ENCODE assay signal across 14 cellular contexts in genomic region chr5:34563951-34564705, GRCh38.
DNase-seq lines count a peak whose midpoint lies in the region; ATAC-seq, FAIRE-seq and TF ChIP-seq lines count a peak whose summit lies in the region.
"Had no signal": no experiment of that assay in that cellular context is flagged by ENCODE, and none has a peak within 500 bp of the region (broad histone marks: within the 10 kb centered on the region; RNA-seq: fewer than 3 reads in every experiment).

No MANE protein-coding gene starts in this region.

- ATAC-seq in K562, result peak; percentile 48
- ATAC-seq in stimulated activated memory B cell treated with anti-CD40 and anti-IgM and Interleukin-4, amounts not matched to agents 10 μg/mL and 1 μg/mL and 100 μg/mL, for 72 hours, result peak; percentile 29
- ATAC-seq in GM21576 (IDR thresholded peaks at IDR 0.05; ENCODE audit: unreplicated experiment), result no peak
- ATAC-seq: activated CD4-positive, CD25-positive, alpha-beta regulatory T cell treated with anti-CD3 and anti-CD28 coated beads, Interleukin-2, amount 50 U/mL, for 24 hours had no signal

- H3K4me1 Mint-ChIP-seq in HFFc6 (ENCODE audit: low read depth), result peaks cover 38% of the 10 kb centered on the region
- no peaks in the 10 kb centered on the region for H3K4me1 Mint-ChIP-seq in stimulated activated memory B cell treated with anti-CD40 and anti-IgM and Interleukin-4, amounts not matched to agents 10 μg/mL and 1 μg/mL and 100 μg/mL, for 72 hours

- H3K4me2 ChIP-seq in K562 (ENCODE audit: insufficient read depth, low read length), result no peak overlapping the region

- no peaks in the 10 kb centered on the region for H3K9me1 ChIP-seq in K562 (ENCODE audit: control insufficient read depth, insufficient read depth, low read length)

- FAIRE-seq in K562 (lab: Jason Lieb, UNC), result no peak
- FAIRE-seq: GM12892 had no signal

- in situ Hi-C loops in K562 (cut with MboI), result no loop called here

- no peak overlapping the region for H3K4me3 Mint-ChIP-seq in HFFc6
- no peak overlapping the region for H3K4me3 Mint-ChIP-seq in stimulated activated memory B cell treated with anti-CD40 and anti-IgM and Interleukin-4, amounts not matched to agents 10 μg/mL and 1 μg/mL and 100 μg/mL, for 72 hours

- TF ChIP-seq CTCF in HFFc6 (IDR thresholded peaks at IDR 0.05), result no peak
- no peak for TF ChIP-seq CTCF in K562 (IDR thresholded peaks at IDR 0.05 in 2 of 3, conservative IDR thresholded peaks at IDR 0.05 in 1 of 3; ENCODE audit: insufficient read depth in 2 of 3, low read depth in 1 of 3, low read length in 3 of 3)
- TF ChIP-seq CTCF in dorsolateral prefrontal cortex (IDR thresholded peaks at IDR 0.05 in 54 of 56, conservative IDR thresholded peaks at IDR 0.05 in 2 of 56; ENCODE audit: low read depth in 1 of 56, partially characterized antibody in 56 of 56), result no peak

- no peak overlapping the region for H3K9ac ChIP-seq in K562 (ENCODE audit: insufficient read depth in 1 of 2, low read depth in 2 of 2, low read length in 2 of 2)

- no peaks in the 10 kb centered on the region for H3K36me3 ChIP-seq in K562 (ENCODE audit: control insufficient read depth, insufficient read depth, low read length)

- H3K9me3 ChIP-seq in K562 (replicated peaks; ENCODE audit: control insufficient read depth, insufficient read depth, low read depth, low read length), result no peaks in the 10 kb centered on the region

- H3K36me3 Mint-ChIP-seq in HFFc6 (ENCODE audit: low read depth), result no peaks in the 10 kb centered on the region
- H3K36me3 Mint-ChIP-seq in stimulated activated memory B cell treated with anti-CD40 and anti-IgM and Interleukin-4, amounts not matched to agents 10 μg/mL and 1 μg/mL and 100 μg/mL, for 72 hours, result no peaks in the 10 kb centered on the region

- H2AFZ ChIP-seq in K562 (ENCODE audit: low read depth, low read length), result no peak overlapping the region; the same call in 1 of the 2 replicates

- peaks cover 19 to 28% of the 10 kb centered on the region in 2 experiments for H3K27me3 ChIP-seq in K562 (ENCODE audit: control insufficient read depth in 2 of 2, insufficient read depth in 2 of 2, low read length in 2 of 2)
- no peaks in the 10 kb centered on the region for H3K27me3 ChIP-seq in dorsolateral prefrontal cortex

- H3K79me2 ChIP-seq in K562 (ENCODE audit: control insufficient read depth, insufficient read depth, low read length), result no peaks in the 10 kb centered on the region

- WGBS in K562 (ENCODE audit: insufficient coverage, low coverage, missing lambda C conversion rate), result 23% methylated on average over 21 of the region's 21 CpGs

- H3K4me1 ChIP-seq in K562 (replicated peaks in 1 of 2; ENCODE audit: control insufficient read depth in 2 of 2, insufficient read depth in 2 of 2, low read length in 2 of 2), result peaks cover 0 to 15% of the 10 kb centered on the region in 2 experiments; a peak in 3 of 5 replicates

- CTCF ChIA-PET in K562 (lab: Yijun Ruan, JAX; ENCODE audit: low intra/inter-chr PET ratio), result no interaction called here

- BruUV-seq in K562 (replicated peaks; lab: Mats Ljungman, UMichigan), result no TSS peak

- H3K27ac Mint-ChIP-seq in HFFc6, result no peak overlapping the region
- H3K27ac Mint-ChIP-seq in stimulated activated memory B cell treated with anti-CD40 and anti-IgM and Interleukin-4, amounts not matched to agents 10 μg/mL and 1 μg/mL and 100 μg/mL, for 72 hours, result no peak overlapping the region
- H3K27ac Mint-ChIP-seq: activated T-helper 2 cell treated with anti-CD3 and anti-CD28 coated beads, Interferon-gamma antibody, Interleukin-2, Interleukin-4, amounts not matched to agents 10 μg/mL and 5 μg/mL and 100 μg/mL, durations not matched to agents 14 hours and 24 hours and 36 hours had no signal

- intact Hi-C loops in K562 (cut with micrococcal nuclease) (no loop called here), dorsolateral prefrontal cortex (cut with DNase I) (no loop called here)

- POLR2A ChIA-PET in K562 (lab: Yijun Ruan, JAX), result no interaction called here

- no peaks in the 10 kb centered on the region for H3K9me3 Mint-ChIP-seq in HFFc6
- H3K9me3 Mint-ChIP-seq in stimulated activated memory B cell treated with anti-CD40 and anti-IgM and Interleukin-4, amounts not matched to agents 10 μg/mL and 1 μg/mL and 100 μg/mL, for 72 hours, result no peaks in the 10 kb centered on the region
- H3K9me3 Mint-ChIP-seq: activated T-helper 2 cell treated with anti-CD3 and anti-CD28 coated beads, Interferon-gamma antibody, Interleukin-2, Interleukin-4, amounts not matched to agents 10 μg/mL and 5 μg/mL and 100 μg/mL, durations not matched to agents 14 hours and 24 hours and 36 hours had no signal

- H4K20me1 ChIP-seq in K562 (replicated peaks; ENCODE audit: control insufficient read depth, insufficient read depth, low read length), result no peaks in the 10 kb centered on the region

- H3K4me3 ChIP-seq in K562, result no peak overlapping the region
- H3K4me3 ChIP-seq in dorsolateral prefrontal cortex, result no peak overlapping the region

- no peak for TF ChIP-seq POLR2A in K562 (conservative IDR thresholded peaks at IDR 0.05)

- TF ChIP-seq RAD21 in K562 (CRISPR knock-in tag; conservative IDR thresholded peaks at IDR 0.05 in 1 of 2, IDR thresholded peaks at IDR 0.05 in 1 of 2), result no peak

- H3K27me3 Mint-ChIP-seq in HFFc6 (ENCODE audit: insufficient read depth), result peaks cover 2% of the 10 kb centered on the region
- H3K27me3 Mint-ChIP-seq in stimulated activated memory B cell treated with anti-CD40 and anti-IgM and Interleukin-4, amounts not matched to agents 10 μg/mL and 1 μg/mL and 100 μg/mL, for 72 hours, result no peaks in the 10 kb centered on the region

- peak; percentile 30 for DNase-seq in HFFc6
- DNase-seq in K562 (ENCODE audit: extremely low read depth in 1 of 4, low spot score in 3 of 4), result peak in 2 of 4 experiments; percentile 12 to 23
- DNase-seq in iPS-NIHi7 (ENCODE audit: extremely low spot score), result peak; percentile 40
- DNase-seq in DMS53 (lab: John Stamatoyannopoulos, UW), result no peak
- no peak for DNase-seq in GF-D8 (lab: John Stamatoyannopoulos, UW)
- DNase-seq in dorsolateral prefrontal cortex, result no peak
- DNase-seq: Calu3, cortex of kidney, NCI-H2171 had no signal

- no peak for TF ChIP-seq EP300 in K562 (IDR thresholded peaks at IDR 0.05; ENCODE audit: low read length)

- H3K27ac ChIP-seq in K562 (ENCODE audit: extremely low read depth, low read depth, low read length) (no peak overlapping the region), dorsolateral prefrontal cortex (no peak overlapping the region)

TF ChIP-seq in K562, 482 proteins besides CTCF, POLR2A, EP300 and RAD21:
- TF ChIP-seq PHB (CRISPR knock-in tag; IDR thresholded peaks at IDR 0.05) (no peak), FOXM1 (IDR thresholded peaks at IDR 0.05; ENCODE audit: low read depth) (no peak), FOXM1 (CRISPR knock-in tag; IDR thresholded peaks at IDR 0.05; ENCODE audit: low read depth) (no peak), EGR1 (conservative IDR thresholded peaks at IDR 0.05) (peak; percentile 44; the same call in 1 of the 2 replicates), KLF1 (tag; IDR thresholded peaks at IDR 0.05) (no peak), HIVEP1 (CRISPR knock-in tag; IDR thresholded peaks at IDR 0.05) (no peak), ZFP36 (IDR thresholded peaks at IDR 0.05; ENCODE audit: low read depth, low read length, partially characterized antibody) (peak; percentile 8), HNRNPUL1 (IDR thresholded peaks at IDR 0.05; ENCODE audit: low read length) (no peak), XRCC3 (IDR thresholded peaks at IDR 0.05) (no peak), NCOA2 (IDR thresholded peaks at IDR 0.05; ENCODE audit: partially characterized antibody in 2 of 2) (no peak)

Comparison
In these comparisons a context has a peak if more than half of its experiments do, and no peak if none do; other contexts are left out.
1. DNase-seq: peak in HFFc6 (single experiment) and iPS-NIHi7 (single experiment); none in DMS53 (single experiment), GF-D8 (single experiment) and dorsolateral prefrontal cortex (0 of 10).